In genomic region chr1:10638559-10639300, GRCh38 we compare ENCODE assay signal across 11 cellular contexts.
A peak's percentile ranks its signal among the peaks of the same experiment; 100 is the strongest.
DNase-seq lines count a peak whose midpoint lies in the region; ATAC-seq, FAIRE-seq and TF ChIP-seq lines count a peak whose summit lies in the region.
"Had no signal": no experiment of that assay in that cellular context is flagged by ENCODE, and none has a peak within 500 bp of the region (broad histone marks: within the 10 kb centered on the region; RNA-seq: fewer than 3 reads in every experiment).

No MANE protein-coding gene starts in this region.

- H3K27me3 ChIP-seq in HUES48 (ENCODE audit: control insufficient read depth, insufficient read depth, low read length) (peaks cover 35% of the 10 kb centered on the region), astrocyte (ENCODE audit: insufficient read depth, low read length) (peaks cover 8% of the 10 kb centered on the region), lower lobe of right lung (ENCODE audit: low read depth) (peaks cover 5% of the 10 kb centered on the region), suprapubic skin (no peaks in the 10 kb centered on the region)

- DNase-seq in astrocyte (ENCODE audit: low read depth) (no peak), lower lobe of right lung (no peak), suprapubic skin (ENCODE audit: low spot score in 2 of 2) (no peak), HT-29 (ENCODE audit: low spot score) (no peak)
- no peak for DNase-seq in activated naive CD8-positive, alpha-beta T cell treated with anti-CD3 and anti-CD28 coated beads, Interleukin-2, amount 50 U/mL, for 24 hours
- DNase-seq: anterior cingulate cortex, Calu3, GM23248, NCI-H226 had no signal

- no peaks in the 10 kb centered on the region for H3K9me3 ChIP-seq in HUES48 (ENCODE audit: control insufficient read depth, insufficient read depth, low read length)
- H3K9me3 ChIP-seq in astrocyte (ENCODE audit: insufficient read depth, low read depth, low read length), result peaks cover 6% of the 10 kb centered on the region
- H3K9me3 ChIP-seq in lower lobe of right lung, result no peaks in the 10 kb centered on the region
- no peaks in the 10 kb centered on the region for H3K9me3 ChIP-seq in suprapubic skin

- no peaks in the 10 kb centered on the region for H3K36me3 Mint-ChIP-seq in astrocyte (ENCODE audit: low read depth, unreplicated experiment)
- H3K36me3 Mint-ChIP-seq in activated naive CD8-positive, alpha-beta T cell treated with anti-CD3 and anti-CD28 coated beads, Interleukin-2, amount 50 U/mL, for 24 hours (ENCODE audit: low read depth), result peaks cover 1% of the 10 kb centered on the region

- TF ChIP-seq POLR2A in suprapubic skin (IDR thresholded peaks at IDR 0.05), result no peak

- H3K4me3 Mint-ChIP-seq in astrocyte (ENCODE audit: unreplicated experiment), result no peak overlapping the region
- H3K4me3 Mint-ChIP-seq in activated naive CD8-positive, alpha-beta T cell treated with anti-CD3 and anti-CD28 coated beads, Interleukin-2, amount 50 U/mL, for 24 hours, result no peak overlapping the region

- H3K27ac Mint-ChIP-seq in astrocyte (ENCODE audit: unreplicated experiment), result no peak overlapping the region
- no peak overlapping the region for H3K27ac Mint-ChIP-seq in activated naive CD8-positive, alpha-beta T cell treated with anti-CD3 and anti-CD28 coated beads, Interleukin-2, amount 50 U/mL, for 24 hours

- H3K27ac ChIP-seq in HUES48 (ENCODE audit: low read depth, low read length), result no peak overlapping the region
- no peak overlapping the region for H3K27ac ChIP-seq in astrocyte (ENCODE audit: low read depth, low read length)
- H3K27ac ChIP-seq in lower lobe of right lung, result no peak overlapping the region
- H3K27ac ChIP-seq in suprapubic skin, result peak overlapping the region; percentile 68
- H3K27ac ChIP-seq: GM23248 had no signal

- intact Hi-C loops in lower lobe of right lung (cut with DNase I), result no loop called here

- 76% methylated on average over 70 of the region's 116 CpGs for WGBS in suprapubic skin

- TF ChIP-seq CTCF in astrocyte (IDR thresholded peaks at IDR 0.05; ENCODE audit: insufficient read depth, low read depth, low read length) (no peak), lower lobe of right lung (IDR thresholded peaks at IDR 0.05) (no peak), suprapubic skin (IDR thresholded peaks at IDR 0.05) (no peak)

- no peak for TF ChIP-seq EP300 in suprapubic skin (IDR thresholded peaks at IDR 0.05)

- peak overlapping the region; percentile 53; the same call in 1 of the 2 replicates for H3K4me3 ChIP-seq in HUES48 (ENCODE audit: low read depth, low read length)
- peak overlapping the region; percentile 23 for H3K4me3 ChIP-seq in astrocyte (ENCODE audit: insufficient read depth, low read depth, low read length)
- H3K4me3 ChIP-seq in lower lobe of right lung, result peak overlapping the region; percentile 35
- H3K4me3 ChIP-seq in suprapubic skin, result peak overlapping the region; percentile 23
- H3K4me3 ChIP-seq: GM23248 had no signal

- ATAC-seq in lower lobe of right lung (no peak), HG02938 (IDR thresholded peaks at IDR 0.05; ENCODE audit: unreplicated experiment) (no peak)
- ATAC-seq in activated naive CD8-positive, alpha-beta T cell treated with anti-CD3 and anti-CD28 coated beads, Interleukin-2, amount 50 U/mL, for 24 hours, result no peak

- FAIRE-seq in astrocyte (lab: Jason Lieb, UNC), result no peak

- no peaks in the 10 kb centered on the region for H3K4me1 Mint-ChIP-seq in astrocyte (ENCODE audit: low read depth, unreplicated experiment)
- H3K4me1 Mint-ChIP-seq in activated naive CD8-positive, alpha-beta T cell treated with anti-CD3 and anti-CD28 coated beads, Interleukin-2, amount 50 U/mL, for 24 hours, result peaks cover 2% of the 10 kb centered on the region

- H3K9ac ChIP-seq in HUES48 (ENCODE audit: low read depth, low read length) (no peak overlapping the region), astrocyte (ENCODE audit: low read length) (no peak overlapping the region)
- H3K9ac ChIP-seq: GM23248 had no signal

- peak overlapping the region; percentile 10 for H2AFZ ChIP-seq in astrocyte (ENCODE audit: low read depth, low read length)
- H2AFZ ChIP-seq: GM23248 had no signal

- peaks cover 7% of the 10 kb centered on the region; the same call in 1 of the 2 replicates for H3K4me1 ChIP-seq in HUES48 (ENCODE audit: control insufficient read depth, insufficient read depth, low read length)
- no peaks in the 10 kb centered on the region for H3K4me1 ChIP-seq in astrocyte (ENCODE audit: insufficient read depth, low read length)
- peaks cover 52% of the 10 kb centered on the region for H3K4me1 ChIP-seq in lower lobe of right lung
- peaks cover 72% of the 10 kb centered on the region for H3K4me1 ChIP-seq in suprapubic skin

- H4K20me1 ChIP-seq in astrocyte (ENCODE audit: insufficient read depth, low read length), result no peaks in the 10 kb centered on the region

- peak overlapping the region; percentile 66 for H3K4me2 ChIP-seq in astrocyte (ENCODE audit: low read length)

- H3K27me3 Mint-ChIP-seq in astrocyte (ENCODE audit: low read depth, unreplicated experiment), result peaks cover 6% of the 10 kb centered on the region
- peaks cover 4% of the 10 kb centered on the region for H3K27me3 Mint-ChIP-seq in activated naive CD8-positive, alpha-beta T cell treated with anti-CD3 and anti-CD28 coated beads, Interleukin-2, amount 50 U/mL, for 24 hours

- no peaks in the 10 kb centered on the region for H3K9me3 Mint-ChIP-seq in astrocyte (ENCODE audit: unreplicated experiment)
- no peaks in the 10 kb centered on the region for H3K9me3 Mint-ChIP-seq in activated naive CD8-positive, alpha-beta T cell treated with anti-CD3 and anti-CD28 coated beads, Interleukin-2, amount 50 U/mL, for 24 hours

- H3K36me3 ChIP-seq in HUES48 (ENCODE audit: control insufficient read depth, insufficient read depth, low read length), result no peaks in the 10 kb centered on the region
- H3K36me3 ChIP-seq in astrocyte (ENCODE audit: insufficient read depth, low read length), result no peaks in the 10 kb centered on the region
- peaks cover 49% of the 10 kb centered on the region for H3K36me3 ChIP-seq in lower lobe of right lung
- peaks cover 25% of the 10 kb centered on the region for H3K36me3 ChIP-seq in suprapubic skin

- H3K79me2 ChIP-seq in astrocyte (ENCODE audit: insufficient read depth, low read length), result no peaks in the 10 kb centered on the region
